11 cellular contexts compared by ENCODE assay signal in the genomic region with DNA sequence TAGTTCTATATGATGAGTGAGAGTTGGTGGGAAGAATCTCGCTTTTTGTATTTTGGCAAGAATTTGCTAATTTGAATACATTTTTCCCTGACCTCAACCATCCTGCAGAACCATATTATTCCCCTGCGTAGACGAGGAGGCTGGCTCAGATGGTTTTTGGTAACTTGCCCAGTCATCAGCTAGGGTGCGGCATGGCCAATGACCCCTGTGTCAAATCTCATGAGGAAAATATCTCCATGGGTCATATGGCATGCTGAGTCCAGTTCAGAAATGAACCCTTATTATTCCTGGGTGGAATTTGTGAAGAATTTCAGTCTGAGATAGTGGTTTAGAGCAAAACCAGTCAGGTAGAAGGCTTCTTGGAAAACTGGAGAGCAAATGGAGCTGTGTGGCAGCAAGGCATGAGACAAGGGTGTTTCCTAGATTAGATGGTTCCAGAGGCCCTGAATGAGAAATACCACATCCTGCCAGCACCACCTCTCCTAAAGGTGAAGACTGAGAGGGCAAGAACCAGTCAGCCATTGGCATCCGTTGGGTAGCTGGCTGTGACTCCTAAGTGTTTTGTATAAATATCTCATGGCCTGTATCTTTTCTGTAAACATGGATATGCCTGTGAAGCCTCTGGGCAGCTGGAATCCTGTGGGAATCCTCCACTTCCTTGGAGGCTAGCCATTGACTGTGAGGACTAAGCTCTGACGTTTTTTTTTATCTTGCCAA. TPM values are rescaled to one million over a fixed set of nuclear protein-coding genes. Genes with fewer than 3 reads are reported as not detected.
A peak's percentile ranks its signal among the peaks of the same experiment; 100 is the strongest.
DNase-seq lines count a peak whose midpoint lies in the region; ATAC-seq lines count a peak whose summit lies in the region.
"Had no signal": no experiment of that assay in that cellular context is flagged by ENCODE, and none has a peak within 500 bp of the region (broad histone marks: within the 10 kb centered on the region; RNA-seq: fewer than 3 reads in every experiment).

No MANE protein-coding gene starts in this region.

- no peak overlapping the region for H3K9ac ChIP-seq in skeletal muscle satellite cell (ENCODE audit: low read depth, low read length)

- H3K4me1 ChIP-seq in esophagus (ENCODE audit: control insufficient read depth in 2 of 2, insufficient read depth in 2 of 2, low read length in 1 of 2) (peaks cover 4 to 6% of the 10 kb centered on the region in 2 donors), skeletal muscle satellite cell (ENCODE audit: control insufficient read depth, insufficient read depth, low read length) (peaks cover 48% of the 10 kb centered on the region)

- no peaks in the 10 kb centered on the region for H3K27me3 ChIP-seq in esophagus (ENCODE audit: control insufficient read depth in 1 of 2, insufficient read depth in 2 of 2, low read length in 2 of 2)
- peaks cover 3% of the 10 kb centered on the region for H3K27me3 ChIP-seq in skeletal muscle satellite cell (ENCODE audit: control insufficient read depth, insufficient read depth, low read length)
- H3K27me3 ChIP-seq: adrenal gland, foreskin keratinocyte had no signal

- H3K27ac Mint-ChIP-seq in T-helper 17 cell = no peak overlapping the region

- H3K4me3 Mint-ChIP-seq in T-helper 17 cell = no peak overlapping the region

- H3K4me3 ChIP-seq in esophagus (ENCODE audit: low read depth in 1 of 2, low read length in 2 of 2) (no peak overlapping the region), skeletal muscle satellite cell (ENCODE audit: low read length) (no peak overlapping the region)
- H3K4me3 ChIP-seq: adrenal gland had no signal

- peaks cover 43% of the 10 kb centered on the region for H3K4me1 Mint-ChIP-seq in T-helper 17 cell

- H3K27me3 Mint-ChIP-seq in T-helper 17 cell = no peaks in the 10 kb centered on the region

- H3K36me3 Mint-ChIP-seq in T-helper 17 cell (ENCODE audit: low read depth) = no peaks in the 10 kb centered on the region

- H3K9me3 ChIP-seq in T-helper 17 cell (ENCODE audit: control insufficient read depth, low read length, poor library complexity, severe bottlenecking) (no peaks in the 10 kb centered on the region), esophagus (ENCODE audit: control insufficient read depth in 2 of 2, insufficient read depth in 1 of 2, low read depth in 1 of 2, low read length in 1 of 2) (no peaks in the 10 kb centered on the region), skeletal muscle satellite cell (replicated peaks; ENCODE audit: low read length) (no peaks in the 10 kb centered on the region)
- H3K9me3 ChIP-seq: adrenal gland had no signal

- H3K36me3 ChIP-seq in esophagus (ENCODE audit: control insufficient read depth in 2 of 2, insufficient read depth in 2 of 2, low read length in 1 of 2) (no peaks in the 10 kb centered on the region), skeletal muscle satellite cell (ENCODE audit: insufficient read depth, low read length) (no peaks in the 10 kb centered on the region)
- H3K36me3 ChIP-seq: adrenal gland had no signal

- DNase-seq in activated CD4-positive, alpha-beta T cell treated with anti-CD3 and anti-CD28 coated beads for 48 hours = peak; percentile 46
- no peak for DNase-seq in activated CD4-positive, alpha-beta T cell treated with anti-CD3 and anti-CD28 coated beads, Interleukin-2, amount 50 U/mL, for 4 hours
- DNase-seq in T-helper 17 cell (no peak), OCI-M1 (lab: John Stamatoyannopoulos, UW) (no peak), hippocampal formation (lab: John Stamatoyannopoulos, UW) (no peak), HT-29 (ENCODE audit: low spot score) (no peak)
- DNase-seq: adrenal gland had no signal

- ATAC-seq in T-helper 17 cell = peak; percentile 40

- WGBS in esophagus, 2 donors = 66 to 68% methylated on average over 6 of the region's 6 CpGs

- H3K27ac ChIP-seq in esophagus (ENCODE audit: low read depth in 2 of 2, low read length in 1 of 2) = peak overlapping the region; percentile 75 to 86

- H3K4me2 ChIP-seq in skeletal muscle satellite cell (ENCODE audit: low read length) = peak overlapping the region; percentile 23

RNA-seq across cellular contexts. Expression of gene UPP1, which starts 5.8 kb away (rescaled TPM):
- 10 to 100 TPM; 72.1 to 84.6 TPM for total RNA-seq in T-helper 17 cell
- 100 to 1,000 TPM; 134 to 211 TPM for polyA plus RNA-seq in esophagus
- 30.4 and 31.7 TPM in 2 replicates for total RNA-seq in skeletal muscle satellite cell (2012; rRNA removed)
- 22.5 and 24.3 TPM in 2 replicates for total RNA-seq in HT-29 (2014; rRNA removed; shearing (Covaris generic))

RNA-seq across cellular contexts. Expression of gene C7orf57, which starts 47.9 kb away (rescaled TPM):
- total RNA-seq in T-helper 17 cell = under 1 TPM; 0.29 to 0.30 TPM
- polyA plus RNA-seq in esophagus = under 1 TPM; 0.73 to 0.80 TPM
- not detected in 2 replicates for total RNA-seq in skeletal muscle satellite cell (2012; rRNA removed)
- total RNA-seq in HT-29 (2014; rRNA removed; shearing (Covaris generic)) = not detected in 2 replicates
- total RNA-seq: mucosa of gallbladder had no signal
- polyA plus RNA-seq: adrenal gland had no signal

RNA-seq across cellular contexts. Expression of gene SUN3, which starts 54.4 kb away (rescaled TPM):
- not detected for total RNA-seq in T-helper 17 cell
- under 1 TPM in 1 of 2 donors, not detected in 1; 0.02 TPM for polyA plus RNA-seq in esophagus
- total RNA-seq in skeletal muscle satellite cell (2012; rRNA removed) = not detected in 2 replicates
- total RNA-seq in HT-29 (2014; rRNA removed; shearing (Covaris generic)) = not detected in 2 replicates
- total RNA-seq: adrenal gland, foreskin keratinocyte, mucosa of gallbladder had no signal
